ENCODE assay signal across 30 cellular contexts in the genomic region with DNA sequence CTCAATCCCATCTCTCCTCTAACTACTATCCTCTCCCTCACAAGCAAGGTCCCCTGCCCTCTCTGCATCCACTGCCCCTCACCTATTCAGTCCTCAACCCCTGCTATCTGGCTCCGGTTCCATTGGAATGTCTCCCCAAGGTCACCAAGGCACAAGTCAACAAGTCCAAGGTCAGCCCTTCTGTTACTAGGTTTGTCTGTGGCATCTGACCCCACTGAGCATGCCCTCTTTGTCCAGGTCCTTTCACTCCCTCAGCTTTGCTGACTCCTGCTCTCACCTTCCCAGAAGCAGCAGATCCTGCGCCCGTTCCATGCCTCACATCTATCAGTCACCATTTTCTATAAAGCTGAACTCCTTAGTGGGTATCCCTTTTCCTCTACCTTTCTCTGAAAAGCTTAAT. TPM values are rescaled to one million over a fixed set of nuclear protein-coding genes. Genes with fewer than 3 reads are reported as not detected.
DNase-seq lines count a peak whose midpoint lies in the region; ATAC-seq, FAIRE-seq and TF ChIP-seq lines count a peak whose summit lies in the region.
"Had no signal": no experiment of that assay in that cellular context is flagged by ENCODE, and none has a peak within 500 bp of the region (broad histone marks: within the 10 kb centered on the region; RNA-seq: fewer than 3 reads in every experiment).

No MANE protein-coding gene starts in this region.

- ATAC-seq in WTC11 (no peak), HepG2 (peak; percentile 54), GM19463 (IDR thresholded peaks at IDR 0.05; ENCODE audit: unreplicated experiment) (no peak), GM18867 (IDR thresholded peaks at IDR 0.05; ENCODE audit: unreplicated experiment) (no peak)
- no peak for ATAC-seq in stimulated activated effector memory CD8-positive, alpha-beta T cell treated with anti-CD3 and anti-CD28 coated beads, Interleukin-12 subunit alpha, Interleukin-12 subunit beta, amount 100 ng/mL, for 72 hours
- ATAC-seq: effector memory CD8-positive, alpha-beta T cell; naive thymus-derived CD4-positive, alpha-beta T cell had no signal

- H3K79me2 ChIP-seq in GM23248 (ENCODE audit: insufficient read depth) = no peaks in the 10 kb centered on the region
- H3K79me2 ChIP-seq in HepG2 (ENCODE audit: insufficient read depth, low read length) = no peaks in the 10 kb centered on the region

- intact Hi-C loops in HepG2 (cut with micrococcal nuclease; ENCODE audit: unreplicated experiment) = loop anchor here (1.0 to 5.0 kb wide), 2 partner anchors 60 to 175 kb away; partner anchors contain the start of gene CLK3

- FAIRE-seq in HepG2 (lab: Jason Lieb, UNC) = peak; percentile 98
- FAIRE-seq: colon, frontal cortex had no signal

- no TSS peak for BruUV-seq in HepG2 (replicated peaks; lab: Mats Ljungman, UMichigan)

- peak; percentile 77 to 90; a peak in 3 of 4 replicates for TF ChIP-seq POLR2A in HepG2 (IDR thresholded peaks at IDR 0.05; ENCODE audit: insufficient read depth in 1 of 2, low read depth in 2 of 2, low read length in 2 of 2)

- no peaks in the 10 kb centered on the region for H3K9me3 ChIP-seq in GM23248 (ENCODE audit: low read depth)
- H3K9me3 ChIP-seq in HepG2 (ENCODE audit: low read length) = no peaks in the 10 kb centered on the region
- H3K9me3 ChIP-seq: esophagus squamous epithelium, left ventricle myocardium inferior, right atrium auricular region, tibial nerve had no signal

- in situ Hi-C loops in GM23248 (cut with MboI) (no loop called here), HepG2 (cut with HindIII; ENCODE audit: extremely low pct_ligation_motif_present, low pct_unique_long_range_greater_than_20kb) (no loop called here)

- no peak for TF ChIP-seq CTCF in WTC11 (IDR thresholded peaks at IDR 0.05)
- TF ChIP-seq CTCF in HepG2 (CRISPR knock-in tag; IDR thresholded peaks at IDR 0.05) = peak; percentile 15; the same call in 1 of the 2 replicates

- H3K9me3 Mint-ChIP-seq in WTC11 = no peaks in the 10 kb centered on the region
- H3K9me3 Mint-ChIP-seq in stimulated activated effector memory CD8-positive, alpha-beta T cell treated with anti-CD3 and anti-CD28 coated beads, Interleukin-12 subunit alpha, Interleukin-12 subunit beta, amount 100 ng/mL, for 72 hours = no peaks in the 10 kb centered on the region
- H3K9me3 Mint-ChIP-seq: brain; CD4-positive, alpha-beta T cell; effector memory CD8-positive, alpha-beta T cell; mesothelial cell of epicardium; naive thymus-derived CD4-positive, alpha-beta T cell had no signal

- CTCF ChIA-PET in WTC11 (lab: Charles Lee) (interaction anchor here (0.8 to 11.8 kb wide), 10 partner anchors 19 to 469 kb away, joined by 3 to 136 read pairs (median 6); partner anchors contain the start of gene UBL7), HepG2 (lab: Yijun Ruan, JAX; ENCODE audit: low intra/inter-chr PET ratio, low total read pairs) (no interaction called here)

- H3K27me3 ChIP-seq in GM23248 (replicated peaks; ENCODE audit: insufficient read depth) (no peaks in the 10 kb centered on the region), HepG2 (ENCODE audit: control insufficient read depth in 1 of 2, insufficient read depth in 2 of 2, low read length in 2 of 2) (no peaks in the 10 kb centered on the region)
- H3K27me3 ChIP-seq: esophagus squamous epithelium, right atrium auricular region, tibial nerve had no signal

- H2AFZ ChIP-seq in GM23248 (no peak overlapping the region), HepG2 (ENCODE audit: low read length) (no peak overlapping the region)

- no peaks in the 10 kb centered on the region for H3K9me2 ChIP-seq in GM23248 (ENCODE audit: insufficient read depth)

- no peak overlapping the region for H3K4me3 Mint-ChIP-seq in WTC11
- H3K4me3 Mint-ChIP-seq in stimulated activated effector memory CD8-positive, alpha-beta T cell treated with anti-CD3 and anti-CD28 coated beads, Interleukin-12 subunit alpha, Interleukin-12 subunit beta, amount 100 ng/mL, for 72 hours = no peak overlapping the region
- H3K4me3 Mint-ChIP-seq: CD4-positive, alpha-beta T cell; effector memory CD8-positive, alpha-beta T cell; mesothelial cell of epicardium; naive thymus-derived CD4-positive, alpha-beta T cell had no signal

- H3K27me3 Mint-ChIP-seq in WTC11 (ENCODE audit: low read depth) = no peaks in the 10 kb centered on the region
- H3K27me3 Mint-ChIP-seq: CD4-positive, alpha-beta T cell; effector memory CD8-positive, alpha-beta T cell; naive thymus-derived CD4-positive, alpha-beta T cell had no signal

- H3F3A ChIP-seq in GM23248 (ENCODE audit: insufficient read depth) = no peaks in the 10 kb centered on the region

- POLR2A ChIA-PET in WTC11 (lab: Charles Lee) (interaction anchor here (1.1 kb wide), 1 partner anchor 19 kb away, joined by 4 read pairs; the partner anchor contains the start of gene UBL7), HepG2 (lab: Yijun Ruan, JAX) (interaction anchor here (0.7 to 9.6 kb wide), 27 partner anchors 11 to 1010 kb away, joined by 3 to 357 read pairs (median 9); partner anchors contain the start of genes ARID3B, SEMA7A and UBL7)

- no peak for DNase-seq in GM23248
- DNase-seq in WTC11 (ENCODE audit: low spot score) = no peak
- DNase-seq in HepG2 (ENCODE audit: low spot score) = peak; percentile 95
- no peak for DNase-seq in stimulated activated effector memory CD8-positive, alpha-beta T cell treated with anti-CD3 and anti-CD28 coated beads, Interleukin-12 subunit alpha, Interleukin-12 subunit beta, amount 100 ng/mL, for 72 hours (ENCODE audit: low spot score in 2 of 2)
- no peak for DNase-seq in NK-92 (lab: John Stamatoyannopoulos, UW; ENCODE audit: unreplicated experiment)
- DNase-seq: activated CD4-positive, alpha-beta T cell treated with anti-CD3 and anti-CD28 coated beads, Interleukin-2, amount 50 U/mL, for 1 hour; activated CD8-positive, alpha-beta memory T cell treated with anti-CD3 and anti-CD28 coated beads, Interleukin-2, amount 50 U/mL, for 4 hours; activated effector memory CD4-positive, alpha-beta T cell treated with Interleukin-2 at 50 U/mL for 16 hours; CD4-positive, alpha-beta T cell; DMS 273 treated with DMSO at 0.1 percent for 48 hours; effector memory CD8-positive, alpha-beta T cell; esophagus squamous epithelium; hypothalamus; left ventricle myocardium inferior; naive thymus-derived CD4-positive, alpha-beta T cell; NCI-H1048; NCI-H2081; NCI-H345; stimulated activated CD4-positive, alpha-beta T cell treated with anti-CD3 and anti-CD28 coated beads, Interleukin-4, amount 100 ng/mL, for 1 hour; stimulated activated naive CD4-positive, alpha-beta T cell treated with Interleukin-2 at 50 U/mL for 16 hours; T-helper 9 cell; WERI-Rb-1 had no signal

- H3K36me3 Mint-ChIP-seq in WTC11 = peaks cover 3% of the 10 kb centered on the region; the same call in 1 of the 2 replicates
- H3K36me3 Mint-ChIP-seq in stimulated activated effector memory CD8-positive, alpha-beta T cell treated with anti-CD3 and anti-CD28 coated beads, Interleukin-12 subunit alpha, Interleukin-12 subunit beta, amount 100 ng/mL, for 72 hours = peaks cover 21% of the 10 kb centered on the region

- TF ChIP-seq RAD21 in HepG2 (CRISPR knock-in tag; IDR thresholded peaks at IDR 0.05) = peak; percentile 33; the same call in 1 of the 2 replicates

- H3K9ac ChIP-seq in GM23248 = no peak overlapping the region
- peak overlapping the region; percentile 94 for H3K9ac ChIP-seq in HepG2 (ENCODE audit: insufficient read depth, low read depth, low read length)

- no peak overlapping the region for H3K27ac ChIP-seq in GM23248
- peak overlapping the region; percentile 97 for H3K27ac ChIP-seq in HepG2 (ENCODE audit: extremely low read length, insufficient read depth, low read length)
- H3K27ac ChIP-seq: esophagus squamous epithelium, left ventricle myocardium inferior, right atrium auricular region, WERI-Rb-1 had no signal

- H3K4me2 ChIP-seq in GM23248 (ENCODE audit: unreplicated experiment) (peak overlapping the region; percentile 30), HepG2 (ENCODE audit: low read depth, low read length) (peak overlapping the region; percentile 100)

- H3K4me3 ChIP-seq in GM23248 (no peak overlapping the region), HepG2 (replicated peaks in 1 of 3; ENCODE audit: insufficient read depth in 1 of 3, low read depth in 2 of 3, low read length in 3 of 3) (peak overlapping the region; percentile 46 to 74 (median 52))
- H3K4me3 ChIP-seq: esophagus squamous epithelium, left ventricle myocardium inferior, right atrium auricular region, tibial nerve had no signal

- H3K36me3 ChIP-seq in GM23248 (ENCODE audit: low read depth) = no peaks in the 10 kb centered on the region
- peaks cover 2 to 8% of the 10 kb centered on the region in 2 experiments; a peak in 3 of 5 replicates for H3K36me3 ChIP-seq in HepG2 (replicated peaks in 1 of 2; ENCODE audit: control insufficient read depth in 1 of 2, insufficient read depth in 2 of 2, low read length in 2 of 2)

- H3K27ac Mint-ChIP-seq in WTC11 = peak overlapping the region; percentile 22; the same call in 1 of the 2 replicates
- peak overlapping the region; percentile 72 for H3K27ac Mint-ChIP-seq in stimulated activated effector memory CD8-positive, alpha-beta T cell treated with anti-CD3 and anti-CD28 coated beads, Interleukin-12 subunit alpha, Interleukin-12 subunit beta, amount 100 ng/mL, for 72 hours
- H3K27ac Mint-ChIP-seq: CD4-positive, alpha-beta T cell; mesothelial cell of epicardium had no signal

- peaks cover 19% of the 10 kb centered on the region for H3K4me1 Mint-ChIP-seq in WTC11
- peaks cover 10% of the 10 kb centered on the region for H3K4me1 Mint-ChIP-seq in stimulated activated effector memory CD8-positive, alpha-beta T cell treated with anti-CD3 and anti-CD28 coated beads, Interleukin-12 subunit alpha, Interleukin-12 subunit beta, amount 100 ng/mL, for 72 hours

- TF ChIP-seq EP300 in HepG2 (IDR thresholded peaks at IDR 0.05; ENCODE audit: low read depth in 2 of 2, low read length in 2 of 2) (peak; percentile 30 to 91; a peak in 2 of 4 replicates), HepG2 (CRISPR knock-in tag; IDR thresholded peaks at IDR 0.05; ENCODE audit: borderline replicate concordance) (peak; percentile 68; the same call in 1 of the 2 replicates)

- WGBS in GM23248 (ENCODE audit: low coverage in 1 of 2, low lambda C conversion rate in 2 of 2, missing lambda C conversion rate in 2 of 2), 2 experiments = 70 to 84% methylated on average over 3 of the region's 3 CpGs
- 5% methylated on average over 3 of the region's 3 CpGs for WGBS in HepG2 (ENCODE audit: low lambda C conversion rate)

- H4K20me1 ChIP-seq in GM23248 (ENCODE audit: insufficient read depth) (no peaks in the 10 kb centered on the region), HepG2 (ENCODE audit: insufficient read depth, low read length) (no peaks in the 10 kb centered on the region)

- H3K4me1 ChIP-seq in GM23248 (ENCODE audit: insufficient read depth) (peaks cover 14% of the 10 kb centered on the region), HepG2 (ENCODE audit: insufficient read depth, low read length) (peaks cover 91% of the 10 kb centered on the region)
- H3K4me1 ChIP-seq: esophagus squamous epithelium, right atrium auricular region had no signal

RNA-seq across cellular contexts. Expression of gene SEMA7A, which starts 8.3 kb away (rescaled TPM):
- total RNA-seq in GM23248 (2014; rRNA removed; shearing (Covaris generic)) = 132 and 151 TPM in 2 replicates
- 41.2 and 42.3 TPM in 2 replicates for polyA plus RNA-seq in GM23248 (2016; fragmentation: Nextera tagmentation; extraction: Ambion mirVana)
- total RNA-seq in WTC11 (2021) = 13.7 to 17.9 TPM (median 14.2 TPM) in 3 replicates
- 7.1 and 15.8 TPM in 2 replicates for total RNA-seq in HepG2 (2016; rRNA removed; fragmentation: Illumina TruSeq; extraction: Trizol)
- total RNA-seq in HepG2 (2016; cell fraction: cytosol; rRNA removed; fragmentation: Illumina TruSeq; extraction: Trizol; ENCODE audit: low read depth) = 6.7 and 6.9 TPM in 2 replicates
- 5.8 and 16.8 TPM in 2 replicates for total RNA-seq in HepG2 (2016; cell fraction: insoluble cytoplasmic fraction; rRNA removed; fragmentation: Illumina TruSeq; extraction: Trizol)
- total RNA-seq in HepG2 (2016; cell fraction: membrane; rRNA removed; fragmentation: Illumina TruSeq; extraction: Trizol) = 6.1 and 7.5 TPM in 2 replicates
- 18.1 and 21.2 TPM in 2 replicates for total RNA-seq in HepG2 (2016; cell fraction: nucleus; rRNA removed; fragmentation: Illumina TruSeq; extraction: Trizol)
- 9.0 and 11.3 TPM in 2 replicates for polyA plus RNA-seq in HepG2 (2011; rRNA removed)
- 9.5 and 11.5 TPM in 2 replicates for polyA plus RNA-seq in HepG2 (2011; cell fraction: cytosol; rRNA removed)
- polyA plus RNA-seq in HepG2 (2011; cell fraction: nucleus; rRNA removed) = 27.8 and 40.2 TPM in 2 replicates
- polyA plus RNA-seq in HepG2 (2012) = 6.1 and 9.1 TPM in 2 replicates
- 0.77 and 0.90 TPM in 2 replicates for polyA plus RNA-seq in HepG2 (2016; cell fraction: cytosol; fragmentation: Illumina TruSeq; extraction: Trizol; ENCODE audit: low read depth)
- polyA plus RNA-seq in HepG2 (2016; cell fraction: insoluble cytoplasmic fraction; fragmentation: Illumina TruSeq; extraction: Trizol; ENCODE audit: low read depth) = 3.7 and 5.2 TPM in 2 replicates
- polyA plus RNA-seq in HepG2 (2016; cell fraction: membrane; fragmentation: Illumina TruSeq; extraction: Trizol; ENCODE audit: low read depth) = 2.0 and 2.2 TPM in 2 replicates
- polyA plus RNA-seq in HepG2 (2016; cell fraction: nucleus; fragmentation: Illumina TruSeq; extraction: Trizol; ENCODE audit: insufficient read depth, low read depth) = 40.2 and 42.1 TPM in 2 replicates
- polyA minus RNA-seq in HepG2 (2011; rRNA and poly(A)+ RNA removed; ENCODE audit: low replicate concordance) = 1.2 and 27.6 TPM in 2 replicates
- 8.8 and 9.2 TPM in 2 replicates for polyA minus RNA-seq in HepG2 (2011; cell fraction: cytosol; rRNA and poly(A)+ RNA removed)
- 13.6 and 14.7 TPM in 2 replicates for polyA minus RNA-seq in HepG2 (2011; cell fraction: nucleus; rRNA and poly(A)+ RNA removed)
- polyA plus RNA-seq: naive thymus-derived CD4-positive, alpha-beta T cell had no signal

RNA-seq across cellular contexts. Expression of gene UBL7, which starts 18.9 kb away (rescaled TPM):
- 70.4 and 74.2 TPM in 2 replicates for total RNA-seq in GM23248 (2014; rRNA removed; shearing (Covaris generic))
- polyA plus RNA-seq in GM23248 (2016; fragmentation: Nextera tagmentation; extraction: Ambion mirVana) = 78.6 and 79.1 TPM in 2 replicates
- 62.1 to 70.1 TPM (median 70.1 TPM) in 3 replicates for total RNA-seq in WTC11 (2021)
- total RNA-seq in HepG2 (2016; rRNA removed; fragmentation: Illumina TruSeq; extraction: Trizol) = 55.0 and 63.2 TPM in 2 replicates
- 40.0 and 66.0 TPM in 2 replicates for total RNA-seq in HepG2 (2016; cell fraction: cytosol; rRNA removed; fragmentation: Illumina TruSeq; extraction: Trizol; ENCODE audit: low read depth)
- total RNA-seq in HepG2 (2016; cell fraction: insoluble cytoplasmic fraction; rRNA removed; fragmentation: Illumina TruSeq; extraction: Trizol) = 52.3 and 63.7 TPM in 2 replicates
- 56.6 and 72.2 TPM in 2 replicates for total RNA-seq in HepG2 (2016; cell fraction: membrane; rRNA removed; fragmentation: Illumina TruSeq; extraction: Trizol)
- total RNA-seq in HepG2 (2016; cell fraction: nucleus; rRNA removed; fragmentation: Illumina TruSeq; extraction: Trizol) = 14.7 and 21.3 TPM in 2 replicates
- 63.5 and 65.3 TPM in 2 replicates for polyA plus RNA-seq in HepG2 (2011; rRNA removed)
- 57.8 and 86.0 TPM in 2 replicates for polyA plus RNA-seq in HepG2 (2011; cell fraction: cytosol; rRNA removed)
- polyA plus RNA-seq in HepG2 (2011; cell fraction: nucleus; rRNA removed) = 25.5 and 27.0 TPM in 2 replicates
- 38.1 and 49.1 TPM in 2 replicates for polyA plus RNA-seq in HepG2 (2012)
- 60.3 and 88.5 TPM in 2 replicates for polyA plus RNA-seq in HepG2 (2016; cell fraction: cytosol; fragmentation: Illumina TruSeq; extraction: Trizol; ENCODE audit: low read depth)
- 70.2 and 77.9 TPM in 2 replicates for polyA plus RNA-seq in HepG2 (2016; cell fraction: insoluble cytoplasmic fraction; fragmentation: Illumina TruSeq; extraction: Trizol; ENCODE audit: low read depth)
- polyA plus RNA-seq in HepG2 (2016; cell fraction: membrane; fragmentation: Illumina TruSeq; extraction: Trizol; ENCODE audit: low read depth) = 79.8 and 95.5 TPM in 2 replicates
- 32.2 and 35.3 TPM in 2 replicates for polyA plus RNA-seq in HepG2 (2016; cell fraction: nucleus; fragmentation: Illumina TruSeq; extraction: Trizol; ENCODE audit: insufficient read depth, low read depth)
- polyA minus RNA-seq in HepG2 (2011; rRNA and poly(A)+ RNA removed; ENCODE audit: low replicate concordance) = 109 and 162 TPM in 2 replicates
- 22.8 and 25.9 TPM in 2 replicates for polyA minus RNA-seq in HepG2 (2011; cell fraction: cytosol; rRNA and poly(A)+ RNA removed)
- polyA minus RNA-seq in HepG2 (2011; cell fraction: nucleus; rRNA and poly(A)+ RNA removed) = 11.3 and 16.4 TPM in 2 replicates
